27 cellular contexts compared by ENCODE assay signal in genomic region chr13:66680031-66680430, GRCh38.
"Had no signal": no experiment of that assay in that cellular context is flagged by ENCODE, and none has a peak within 500 bp of the region (broad histone marks: within the 10 kb centered on the region; RNA-seq: fewer than 3 reads in every experiment).

No MANE protein-coding gene starts in this region.

- ATAC-seq: stimulated activated effector memory CD8-positive, alpha-beta T cell treated with anti-CD3 and anti-CD28 coated beads, Interleukin-12 subunit alpha, Interleukin-12 subunit beta, amount 100 ng/mL, for 72 hours; stimulated activated memory B cell treated with anti-CD40 and anti-IgM and Interleukin-4, amounts not matched to agents 10 μg/mL and 1 μg/mL and 100 μg/mL, for 72 hours; stimulated activated naive B cell treated with anti-CD40 and anti-IgM and Interleukin-4, amounts not matched to agents 10 μg/mL and 1 μg/mL and 100 μg/mL, for 72 hours; stimulated activated naive CD8-positive, alpha-beta T cell treated with anti-CD3 and anti-CD28 coated beads, Interleukin-15, amount 100 ng/mL, for 72 hours; stimulated activated naive CD8-positive, alpha-beta T cell treated with anti-CD3 and anti-CD28 coated beads, Interleukin-15, Interleukin-2, amounts not matched to agents 100 U/mL and 50 U/mL, for 24 hours; upper lobe of right lung had no signal

- H3K27ac ChIP-seq: stomach, suprapubic skin, testis, thoracic aorta, thyroid gland, tibial artery, tibial nerve, transverse colon, upper lobe of left lung, upper lobe of right lung, uterus, vagina had no signal

- DNase-seq: stimulated activated CD4-positive, alpha-beta T cell treated with anti-CD3 and anti-CD28 coated beads, Interleukin-2, amount 100 ng/mL, for 48 hours; stimulated activated CD4-positive, alpha-beta T cell treated with anti-CD3 and anti-CD28 coated beads, Interleukin-4, amount 100 ng/mL, for 1 hour; stimulated activated CD4-positive, alpha-beta T cell treated with anti-CD3 and anti-CD28 coated beads, Interleukin-4, amount 100 ng/mL, for 24 hours; stimulated activated CD4-positive, alpha-beta T cell treated with anti-CD3 and anti-CD28 coated beads, Interleukin-4, amount 100 ng/mL, for 4 hours; stimulated activated CD8-positive, alpha-beta memory T cell treated with anti-CD3 and anti-CD28 coated beads, Interleukin-4, amount 100 ng/mL, for 48 hours; stimulated activated naive B cell treated with anti-CD40 and anti-IgM and Interleukin-4, amounts not matched to agents 10 μg/mL and 1 μg/mL and 100 μg/mL, for 72 hours; stimulated activated naive CD4-positive, alpha-beta T cell; stimulated activated naive CD4-positive, alpha-beta T cell treated with Interleukin-2 at 50 U/mL for 16 hours; stimulated activated naive CD8-positive, alpha-beta T cell treated with anti-CD3 and anti-CD28 coated beads, Interleukin-15, amount 100 ng/mL, for 72 hours; stimulated activated naive CD8-positive, alpha-beta T cell treated with anti-CD3 and anti-CD28 coated beads, Interleukin-15, Interleukin-2, amounts not matched to agents 100 U/mL and 50 U/mL, for 24 hours; stomach; substantia nigra; testis; thyroid gland; tibial artery; transverse colon; trophoblast cell; upper lobe of left lung; upper lobe of right lung; uterus had no signal

- H3K27me3 ChIP-seq: stomach, suprapubic skin, testis, thyroid gland, tibial artery, tibial nerve, transverse colon, upper lobe of left lung, upper lobe of right lung, uterus, vagina had no signal

- H3K4me1 ChIP-seq: stomach, suprapubic skin, testis, thyroid gland, tibial artery, tibial nerve, transverse colon, upper lobe of left lung, upper lobe of right lung, uterus, vagina had no signal

- H3K4me3 ChIP-seq: stomach, suprapubic skin, testis, thoracic aorta, thyroid gland, tibial artery, tibial nerve, transverse colon, upper lobe of left lung, upper lobe of right lung, uterus, vagina had no signal

- H3K9me3 ChIP-seq: testis, thoracic aorta, thyroid gland, tibial artery, transverse colon, upper lobe of right lung, uterus, vagina had no signal

- FAIRE-seq: urothelium cell line had no signal

- H3K36me3 ChIP-seq: stomach, suprapubic skin, thoracic aorta, thyroid gland, tibial artery, tibial nerve, transverse colon, upper lobe of left lung, upper lobe of right lung, uterus, vagina had no signal
